13 cellular contexts compared by ENCODE assay signal in genomic region chr6:16850332-16851022, GRCh38.
DNase-seq lines count a peak whose midpoint lies in the region; ATAC-seq and TF ChIP-seq lines count a peak whose summit lies in the region.
"Had no signal": no experiment of that assay in that cellular context is flagged by ENCODE, and none has a peak within 500 bp of the region (broad histone marks: within the 10 kb centered on the region; RNA-seq: fewer than 3 reads in every experiment).

No MANE protein-coding gene starts in this region.

- no TSS peak for BruUV-seq in PC-3 (replicated peaks; lab: Mats Ljungman, UMichigan)

- H3K4me1 ChIP-seq in PC-3 (ENCODE audit: insufficient read depth, low read length), result peaks cover 38% of the 10 kb centered on the region
- H3K4me1 ChIP-seq in upper lobe of left lung, result peaks cover 3 to 11% (median 8%) of the 10 kb centered on the region in 4 donors
- H3K4me1 ChIP-seq: parathyroid adenoma had no signal

- H3K9ac ChIP-seq in PC-3 (ENCODE audit: low read length), result peak overlapping the region; percentile 52
- H3K9ac ChIP-seq: parathyroid adenoma had no signal

- TF ChIP-seq CTCF in PC-3 (conservative IDR thresholded peaks at IDR 0.05; ENCODE audit: low read depth, low read length), result no peak
- no peak for TF ChIP-seq CTCF in upper lobe of left lung (IDR thresholded peaks at IDR 0.05)

- 40 to 48% methylated on average over 7 of the region's 7 CpGs for WGBS in upper lobe of left lung, 2 donors

- no peaks in the 10 kb centered on the region for H3K9me3 ChIP-seq in PC-3 (ENCODE audit: low read length)
- H3K9me3 ChIP-seq in upper lobe of left lung, result no peaks in the 10 kb centered on the region
- H3K9me3 ChIP-seq: tibial nerve had no signal

- peak overlapping the region; percentile 65 for H2AFZ ChIP-seq in PC-3 (ENCODE audit: low read length)

- intact Hi-C loops in PC-3 (cut with micrococcal nuclease), result no loop called here
- intact Hi-C loops in sciatic nerve (cut with DNase I), result no loop called here

- H3K27ac ChIP-seq in PC-3 (ENCODE audit: low read length) (peak overlapping the region; percentile 88), upper lobe of left lung (no peak overlapping the region)
- H3K27ac ChIP-seq: parathyroid adenoma, tibial nerve had no signal

- peaks cover 7% of the 10 kb centered on the region for H3F3A ChIP-seq in PC-3 (ENCODE audit: low read length, unreplicated experiment)

- DNase-seq in A172 (ENCODE audit: low spot score) (peak; percentile 31), HT1080 (ENCODE audit: low read depth) (peak; percentile 41), PC-3 (peak; percentile 42), islet precursor cell (peak; percentile 83), sciatic nerve (ENCODE audit: low spot score) (no peak), upper lobe of left lung (no peak)
- DNase-seq: activated CD4-positive, alpha-beta T cell treated with anti-CD3 and anti-CD28 coated beads, Interleukin-2, amount 10 ng/mL, durations not matched to agents 24 days and 14 days; DMS153 had no signal

- TF ChIP-seq EP300 in upper lobe of left lung (IDR thresholded peaks at IDR 0.05), result no peak

- POLR2A ChIA-PET in PC-3 (lab: Charles Lee; ENCODE audit: unreplicated experiment), result interaction anchor here (0.5 to 0.7 kb wide), 4 partner anchors 18 to 413 kb away, joined by 3 to 20 read pairs (median 5); no protein-coding TSS in a partner anchor

- no peaks in the 10 kb centered on the region for H3K79me2 ChIP-seq in PC-3 (ENCODE audit: low read length)
- H3K79me2 ChIP-seq: parathyroid adenoma had no signal

- H3K4me3 ChIP-seq in PC-3 (ENCODE audit: low read length) (peak overlapping the region; percentile 40), upper lobe of left lung (no peak overlapping the region)
- H3K4me3 ChIP-seq: tibial nerve had no signal

- H3K27me3 ChIP-seq in PC-3 (ENCODE audit: low read length) (no peaks in the 10 kb centered on the region), upper lobe of left lung (no peaks in the 10 kb centered on the region)
- H3K27me3 ChIP-seq: tibial nerve had no signal

- H4K20me1 ChIP-seq in PC-3 (ENCODE audit: low read length), result no peaks in the 10 kb centered on the region

- CTCF ChIA-PET in PC-3 (lab: Charles Lee), result interaction anchor here (0.6 to 1.5 kb wide), 2 partner anchors 19 to 236 kb away, joined by 7 to 14 read pairs; no protein-coding TSS in a partner anchor

- ATAC-seq in PC-3 (no peak; the same call in 1 of the 2 replicates), GM19467 (IDR thresholded peaks at IDR 0.05; ENCODE audit: unreplicated experiment) (no peak), HG02623 (IDR thresholded peaks at IDR 0.05; ENCODE audit: unreplicated experiment) (no peak), sciatic nerve (no peak), upper lobe of left lung (ENCODE audit: low FRiP score in 2 of 2) (no peak)
- ATAC-seq: Panc1 had no signal

- no peak for TF ChIP-seq POLR2A in upper lobe of left lung (IDR thresholded peaks at IDR 0.05)

- no peaks in the 10 kb centered on the region for H3K9me2 ChIP-seq in PC-3 (replicated peaks; ENCODE audit: low read length)

- H3K36me3 ChIP-seq in PC-3 (ENCODE audit: low read depth, low read length) (no peaks in the 10 kb centered on the region), upper lobe of left lung (no peaks in the 10 kb centered on the region)
- H3K36me3 ChIP-seq: tibial nerve had no signal

- peak overlapping the region; percentile 76 for H3K4me2 ChIP-seq in PC-3 (ENCODE audit: low read length)

Comparison
In these comparisons a context has a peak if more than half of its experiments do, and no peak if none do; other contexts are left out.
1. DNase-seq: peak in A172 (single experiment), HT1080 (single experiment), PC-3 (single experiment) and islet precursor cell (single experiment); none in sciatic nerve (single experiment) and upper lobe of left lung (0 of 2).